Comparison of ENCODE assay signal across 12 cellular contexts in genomic region chr6:2881358-2881885, GRCh38. TPM values are rescaled to one million over a fixed set of nuclear protein-coding genes. Genes with fewer than 3 reads are reported as not detected.
DNase-seq lines count a peak whose midpoint lies in the region; ATAC-seq and TF ChIP-seq lines count a peak whose summit lies in the region.
"Had no signal": no experiment of that assay in that cellular context is flagged by ENCODE, and none has a peak within 500 bp of the region (broad histone marks: within the 10 kb centered on the region; RNA-seq: fewer than 3 reads in every experiment).

No MANE protein-coding gene starts in this region.

- H3K27me3 Mint-ChIP-seq in activated CD8-positive, alpha-beta T cell treated with anti-CD3 and anti-CD28 coated beads, Interleukin-2, amount 10 ng/mL, durations not matched to agents 7 days and 5 days (ENCODE audit: low read depth): no peaks in the 10 kb centered on the region

- TF ChIP-seq POLR2A in erythroblast (IDR thresholded peaks at IDR 0.05; ENCODE audit: low read length): no peak

- H3K4me1 Mint-ChIP-seq in activated CD8-positive, alpha-beta T cell treated with anti-CD3 and anti-CD28 coated beads, Interleukin-2, amount 10 ng/mL, durations not matched to agents 7 days and 5 days (ENCODE audit: low read depth): peaks cover 66% of the 10 kb centered on the region

- peak; percentile 51 for ATAC-seq in GM18873 (IDR thresholded peaks at IDR 0.05; ENCODE audit: low FRiP score, unreplicated experiment)
- peak; percentile 70 for ATAC-seq in HG03354 (IDR thresholded peaks at IDR 0.05; ENCODE audit: poor library complexity, severe bottlenecking, unreplicated experiment)
- ATAC-seq in activated CD8-positive, alpha-beta T cell treated with anti-CD3 and anti-CD28 coated beads, Interleukin-2, amount 10 ng/mL, durations not matched to agents 7 days and 5 days: no peak

- H3K27ac Mint-ChIP-seq in activated CD8-positive, alpha-beta T cell treated with anti-CD3 and anti-CD28 coated beads, Interleukin-2, amount 10 ng/mL, durations not matched to agents 7 days and 5 days: peak overlapping the region; percentile 63
- H3K27ac Mint-ChIP-seq: neural progenitor cell had no signal

- intact Hi-C loops in cardiac septum (cut with DNase I): no loop called here

- peak overlapping the region; percentile 73 for H3K4me3 Mint-ChIP-seq in activated CD8-positive, alpha-beta T cell treated with anti-CD3 and anti-CD28 coated beads, Interleukin-2, amount 10 ng/mL, durations not matched to agents 7 days and 5 days
- H3K4me3 Mint-ChIP-seq: neural progenitor cell had no signal

- H3K9me3 Mint-ChIP-seq in activated CD8-positive, alpha-beta T cell treated with anti-CD3 and anti-CD28 coated beads, Interleukin-2, amount 10 ng/mL, durations not matched to agents 7 days and 5 days (ENCODE audit: insufficient read depth): no peaks in the 10 kb centered on the region

- peak; percentile 61 for DNase-seq in CD1c-positive myeloid dendritic cell (ENCODE audit: extremely low spot score)
- no peak for DNase-seq in activated CD8-positive, alpha-beta T cell treated with anti-CD3 and anti-CD28 coated beads, Interleukin-2, amount 10 ng/mL, durations not matched to agents 7 days and 5 days
- DNase-seq in erythroblast (lab: John Stamatoyannopoulos, UW): no peak
- DNase-seq in MV-4-11 (lab: John Stamatoyannopoulos, UW): no peak
- no peak for DNase-seq in NCI-H226
- no peak for DNase-seq in cardiac septum (ENCODE audit: low spot score)
- DNase-seq: BE2C; cerebellar nuclear complex; stimulated activated CD4-positive, alpha-beta T cell treated with anti-CD3 and anti-CD28 coated beads, Interleukin-15, amount 100 ng/mL, for 24 hours had no signal

- CTCF ChIA-PET in activated CD8-positive, alpha-beta T cell treated with anti-CD3 and anti-CD28 coated beads, Interleukin-2, amount 10 ng/mL, durations not matched to agents 7 days and 5 days (lab: Charles Lee): interaction anchor here (1.1 to 3.5 kb wide), 6 partner anchors 21 to 90 kb away, joined by 3 to 15 read pairs (median 4); no protein-coding TSS in a partner anchor

- POLR2A ChIA-PET in activated CD8-positive, alpha-beta T cell treated with anti-CD3 and anti-CD28 coated beads, Interleukin-2, amount 10 ng/mL, durations not matched to agents 7 days and 5 days (lab: Charles Lee): interaction anchor here (1.2 to 3.1 kb wide), 2 partner anchors 18 to 23 kb away, joined by 3 to 17 read pairs; no protein-coding TSS in a partner anchor

- peaks cover 36% of the 10 kb centered on the region for H3K36me3 Mint-ChIP-seq in activated CD8-positive, alpha-beta T cell treated with anti-CD3 and anti-CD28 coated beads, Interleukin-2, amount 10 ng/mL, durations not matched to agents 7 days and 5 days (ENCODE audit: low read depth)
- H3K36me3 Mint-ChIP-seq: neural progenitor cell had no signal

RNA-seq across cellular contexts. Expression of gene SERPINB9, which starts 21.7 kb away (rescaled TPM):
- 10 to 100 TPM; 36.9 to 38.1 TPM for total RNA-seq in activated CD8-positive, alpha-beta T cell treated with anti-CD3 and anti-CD28 coated beads, Interleukin-2, amount 10 ng/mL, durations not matched to agents 7 days and 5 days
- 5.3 TPM for total RNA-seq in cardiac septum

RNA-seq across cellular contexts. Expression of gene SERPINB1, which starts 39.8 kb away (rescaled TPM):
- total RNA-seq in activated CD8-positive, alpha-beta T cell treated with anti-CD3 and anti-CD28 coated beads, Interleukin-2, amount 10 ng/mL, durations not matched to agents 7 days and 5 days: 10 to 100 TPM; 55.1 to 57.1 TPM
- 26.4 TPM for total RNA-seq in cardiac septum
